1 cellular context compared by ENCODE assay signal in the genomic region with DNA sequence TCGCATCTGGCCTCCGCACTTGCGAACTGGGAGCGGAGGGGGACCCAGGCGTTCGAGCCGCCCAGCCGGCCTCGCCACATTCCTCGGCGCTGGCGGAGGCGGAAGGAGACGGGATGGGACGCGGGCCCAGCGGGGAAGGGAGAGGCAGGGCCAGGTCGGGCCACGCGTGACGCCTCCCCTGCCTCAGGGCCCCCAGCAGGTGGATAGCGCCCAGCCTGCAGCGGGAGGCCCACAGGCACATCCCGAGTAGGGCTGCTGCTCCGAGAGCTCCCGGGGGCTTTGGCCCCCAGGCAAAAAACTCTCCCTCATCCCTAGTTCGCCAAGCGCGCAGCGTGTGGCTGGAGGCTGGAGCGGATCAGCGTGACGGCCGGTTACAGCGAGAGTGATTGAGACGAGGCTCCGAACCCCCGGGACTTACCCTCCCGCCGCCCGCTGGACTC.
TF ChIP-seq lines count a peak whose summit lies in the region.

No MANE protein-coding gene starts in this region.

TF ChIP-seq in endothelial cell of umbilical vein, 7 proteins besides CTCF, POLR2A, EP300 and RAD21:
- TF ChIP-seq, protein P1, sequence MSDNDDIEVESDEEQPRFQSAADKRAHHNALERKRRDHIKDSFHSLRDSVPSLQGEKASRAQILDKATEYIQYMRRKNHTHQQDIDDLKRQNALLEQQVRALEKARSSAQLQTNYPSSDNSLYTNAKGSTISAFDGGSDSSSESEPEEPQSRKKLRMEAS (IDR thresholded peaks at IDR 0.05; ENCODE audit: insufficient read depth, insufficient read length), result no peak
- no peak for TF ChIP-seq POLR2AphosphoS5 (IDR thresholded peaks at IDR 0.05; ENCODE audit: insufficient read depth, low read depth, low read length)
- no peak for TF ChIP-seq FOS (IDR thresholded peaks at IDR 0.05; ENCODE audit: borderline replicate concordance, insufficient read depth, low read length)
- TF ChIP-seq EZH2 (IDR thresholded peaks at IDR 0.05; ENCODE audit: borderline replicate concordance, low read depth, low read length, severe bottlenecking), result no peak
- TF ChIP-seq GATA2 (IDR thresholded peaks at IDR 0.05; ENCODE audit: insufficient read depth, insufficient read length, low read depth, low read length), result no peak
- TF ChIP-seq MYC (IDR thresholded peaks at IDR 0.05; ENCODE audit: low read depth, low read length), result no peak
- TF ChIP-seq JUN (IDR thresholded peaks at IDR 0.05; ENCODE audit: borderline replicate concordance, insufficient read depth, insufficient read length, low read depth), result no peak
